Comparison of ENCODE assay signal across 10 cellular contexts in genomic region chr4:108043536-108043935, GRCh38. TPM values are rescaled to one million over a fixed set of nuclear protein-coding genes. Genes with fewer than 3 reads are reported as not detected.
DNase-seq lines count a peak whose midpoint lies in the region; TF ChIP-seq lines count a peak whose summit lies in the region.
"Had no signal": no experiment of that assay in that cellular context is flagged by ENCODE, and none has a peak within 500 bp of the region (broad histone marks: within the 10 kb centered on the region; RNA-seq: fewer than 3 reads in every experiment).

No MANE protein-coding gene starts in this region.

- H3K27ac ChIP-seq in cardiac muscle cell (peak overlapping the region; percentile 42), right atrium auricular region (no peak overlapping the region), ectodermal cell (ENCODE audit: insufficient read depth, low read depth, low read length, poor library complexity, severe bottlenecking) (peak overlapping the region; percentile 74)

- peaks cover 16% of the 10 kb centered on the region for H3K36me3 ChIP-seq in cardiac muscle cell
- H3K36me3 ChIP-seq in right atrium auricular region = no peaks in the 10 kb centered on the region
- H3K36me3 ChIP-seq in ectodermal cell (ENCODE audit: control insufficient read depth, insufficient read depth, low read length) = peaks cover 4% of the 10 kb centered on the region

- 21 to 23% methylated on average over 5 of the region's 5 CpGs for WGBS in ectodermal cell, 2 experiments

- DNase-seq in cardiac muscle cell (ENCODE audit: low read depth in 1 of 2, low spot score in 1 of 2) (peak in 1 of 2 donors; percentile 12), right atrium auricular region (ENCODE audit: low spot score) (no peak), NCI-H345 treated with DMSO at 0.1 percent for 48 hours (lab: John Stamatoyannopoulos, UW; ENCODE audit: unreplicated experiment) (peak; percentile 75), middle frontal gyrus (ENCODE audit: extremely low spot score, low spot score) (no peak), anterior cingulate cortex (lab: John Stamatoyannopoulos, UW) (no peak)
- DNase-seq in stimulated activated CD4-positive, alpha-beta T cell treated with anti-CD3 and anti-CD28 coated beads, Interleukin-12 subunit alpha, Interleukin-12 subunit beta, amount 100 ng/mL, for 4 hours = no peak
- no peak for DNase-seq in activated CD8-positive, alpha-beta memory T cell treated with anti-CD3 and anti-CD28 coated beads, Interleukin-2, amount 50 U/mL, for 48 hours
- DNase-seq: activated effector memory CD4-positive, alpha-beta T cell treated with Interleukin-2 at 50 U/mL for 16 hours; NCI-H2171 had no signal

- TF ChIP-seq CTCF in cardiac muscle cell (IDR thresholded peaks at IDR 0.05; ENCODE audit: low read depth, low read length) (no peak), right atrium auricular region (IDR thresholded peaks at IDR 0.05) (no peak)

- H3K9me3 ChIP-seq in cardiac muscle cell (ENCODE audit: low read depth) (no peaks in the 10 kb centered on the region), right atrium auricular region (no peaks in the 10 kb centered on the region), ectodermal cell (ENCODE audit: control insufficient read depth, low read length) (no peaks in the 10 kb centered on the region)

- no peaks in the 10 kb centered on the region for H3K4me1 ChIP-seq in cardiac muscle cell (ENCODE audit: low read depth)
- H3K4me1 ChIP-seq in right atrium auricular region = no peaks in the 10 kb centered on the region
- H3K4me1 ChIP-seq in ectodermal cell (ENCODE audit: control insufficient read depth, insufficient read depth, low read length) = peaks cover 10% of the 10 kb centered on the region

- H3K4me3 ChIP-seq in cardiac muscle cell (no peak overlapping the region), right atrium auricular region (no peak overlapping the region), ectodermal cell (ENCODE audit: insufficient read depth, low read depth, low read length) (no peak overlapping the region)

- H3K27me3 ChIP-seq in cardiac muscle cell (no peaks in the 10 kb centered on the region), right atrium auricular region (no peaks in the 10 kb centered on the region), ectodermal cell (ENCODE audit: control insufficient read depth, insufficient read depth, low read length, poor library complexity, severe bottlenecking) (no peaks in the 10 kb centered on the region)

RNA-seq across cellular contexts. Expression of gene HADH, which starts 53.8 kb away (rescaled TPM):
- total RNA-seq in cardiac muscle cell = 38.7 and 59.1 TPM in 2 replicates
- 84.7 and 139 TPM in 2 replicates for polyA plus RNA-seq in cardiac muscle cell
- total RNA-seq in right atrium auricular region = 100 to 1,000 TPM; 108 to 143 TPM
- polyA plus RNA-seq in ectodermal cell (2013, experiment 1 of 4) = 72.5 TPM
- 61.7 TPM for polyA plus RNA-seq in ectodermal cell (2013, experiment 2 of 4)
- polyA plus RNA-seq in ectodermal cell (2013, experiment 3 of 4) = 63.4 TPM
- polyA plus RNA-seq in ectodermal cell (2013, experiment 4 of 4) = 59.7 TPM

Comparison
In these comparisons a context has a peak if more than half of its experiments do, and no peak if none do; other contexts are left out.
1. H3K27ac ChIP-seq: peak in cardiac muscle cell (single experiment) and ectodermal cell (single experiment); none in right atrium auricular region (0 of 2).